9 cellular contexts compared by ENCODE assay signal in the genomic region with DNA sequence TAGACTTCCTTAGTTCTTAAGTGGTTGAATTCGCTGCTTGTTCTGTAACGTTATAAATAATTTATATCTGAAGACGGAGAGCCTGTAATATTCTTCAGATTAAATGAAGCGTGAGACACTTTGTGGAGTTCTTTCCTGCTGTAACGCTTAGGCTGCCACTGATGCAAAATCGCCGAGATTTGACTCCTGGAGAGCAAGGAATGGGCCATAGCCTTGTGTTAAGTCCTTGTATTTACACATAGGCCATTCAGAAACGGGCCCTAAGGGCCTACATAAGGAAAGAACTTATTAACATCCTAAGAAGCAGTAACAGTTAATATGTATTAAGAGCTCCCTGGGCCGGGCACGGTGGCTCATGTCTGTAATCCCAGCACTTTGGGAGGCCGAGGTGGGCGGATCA. TPM values are rescaled to one million over a fixed set of nuclear protein-coding genes. Genes with fewer than 3 reads are reported as not detected.
DNase-seq lines count a peak whose midpoint lies in the region; FAIRE-seq and TF ChIP-seq lines count a peak whose summit lies in the region.
"Had no signal": no experiment of that assay in that cellular context is flagged by ENCODE, and none has a peak within 500 bp of the region (broad histone marks: within the 10 kb centered on the region; RNA-seq: fewer than 3 reads in every experiment).

No MANE protein-coding gene starts in this region.

- H3K4me1 Mint-ChIP-seq in neural crest cell = peaks cover 33% of the 10 kb centered on the region

- H3K4me1 ChIP-seq in BLaER1 treated with 17β-estradiol and CSF1 and Interleukin-3, amounts not matched to agents 10 nM and 100 nM = peaks cover 31 to 42% (median 38%) of the 10 kb centered on the region in 10 experiments
- H3K4me1 ChIP-seq in ectodermal cell (ENCODE audit: control insufficient read depth, insufficient read depth, low read length) = peaks cover 5% of the 10 kb centered on the region

- H3K9me3 ChIP-seq in BLaER1 treated with 17β-estradiol and CSF1 and Interleukin-3, amounts not matched to agents 10 nM and 100 nM (replicated peaks in 1 of 11) = no peaks in the 10 kb centered on the region
- H3K9me3 ChIP-seq in ectodermal cell (ENCODE audit: control insufficient read depth, low read length) = no peaks in the 10 kb centered on the region

- H3K4me3 ChIP-seq in BLaER1 treated with 17β-estradiol and CSF1 and Interleukin-3, amounts not matched to agents 10 nM and 100 nM = peak overlapping the region; percentile 88 to 98 (median 94)
- H3K4me3 ChIP-seq in LNCaP clone FGC (ENCODE audit: low read depth, low read length) (peak overlapping the region; percentile 95), ectodermal cell (ENCODE audit: insufficient read depth, low read depth, low read length) (peak overlapping the region; percentile 94)

- H3K36me3 Mint-ChIP-seq in neural crest cell (ENCODE audit: low read depth) = no peaks in the 10 kb centered on the region

- H3K27me3 ChIP-seq in BLaER1 treated with 17β-estradiol and CSF1 and Interleukin-3, amounts not matched to agents 10 nM and 100 nM = no peaks in the 10 kb centered on the region
- no peaks in the 10 kb centered on the region for H3K27me3 ChIP-seq in ectodermal cell (ENCODE audit: control insufficient read depth, insufficient read depth, low read length, poor library complexity, severe bottlenecking)

- no peak for TF ChIP-seq CTCF in LNCaP clone FGC (IDR thresholded peaks at IDR 0.05; ENCODE audit: control insufficient read depth, extremely low read depth, insufficient read depth)
- no peak for TF ChIP-seq CTCF in neural crest cell (conservative IDR thresholded peaks at IDR 0.05)

- peak overlapping the region; percentile 78 to 94 (median 90); a peak in 21 of 22 replicates for H3K27ac ChIP-seq in BLaER1 treated with 17β-estradiol and CSF1 and Interleukin-3, amounts not matched to agents 10 nM and 100 nM
- H3K27ac ChIP-seq in ectodermal cell (ENCODE audit: insufficient read depth, low read depth, low read length, poor library complexity, severe bottlenecking) = no peak overlapping the region

- peaks cover 3 to 73% (median 60%) of the 10 kb centered on the region in 11 experiments; a peak in 18 of 22 replicates for H4K20me1 ChIP-seq in BLaER1 treated with 17β-estradiol and CSF1 and Interleukin-3, amounts not matched to agents 10 nM and 100 nM

- peak overlapping the region; percentile 85 to 97 (median 94) for H3K9ac ChIP-seq in BLaER1 treated with 17β-estradiol and CSF1 and Interleukin-3, amounts not matched to agents 10 nM and 100 nM

- H3K27ac Mint-ChIP-seq in neural crest cell (ENCODE audit: unreplicated experiment) = peak overlapping the region; percentile 92

- 57% methylated on average over 11 to 12 of the region's 12 CpGs for WGBS in ectodermal cell, 2 experiments

- peaks cover 9 to 43% (median 29%) of the 10 kb centered on the region in 11 experiments for H3K36me3 ChIP-seq in BLaER1 treated with 17β-estradiol and CSF1 and Interleukin-3, amounts not matched to agents 10 nM and 100 nM
- H3K36me3 ChIP-seq in ectodermal cell (ENCODE audit: control insufficient read depth, insufficient read depth, low read length) = peaks cover 2% of the 10 kb centered on the region

- no peaks in the 10 kb centered on the region for H3K9me3 Mint-ChIP-seq in neural crest cell

- DNase-seq in LNCaP clone FGC (ENCODE audit: low read depth) = no peak
- DNase-seq in neural crest cell (ENCODE audit: low read depth, low spot score) = no peak
- no peak for DNase-seq in frontal cortex (ENCODE audit: low spot score in 2 of 2)
- no peak for DNase-seq in NCI-H2029 treated with DMSO at 0.1 percent for 48 hours (lab: John Stamatoyannopoulos, UW)
- no peak for DNase-seq in NCI-H1092 (lab: John Stamatoyannopoulos, UW)
- DNase-seq in GM03348 (ENCODE audit: low spot score) = no peak

- no peaks in the 10 kb centered on the region for H3K27me3 Mint-ChIP-seq in neural crest cell (ENCODE audit: low read depth)

- peak overlapping the region; percentile 95 for H3K4me3 Mint-ChIP-seq in neural crest cell

- FAIRE-seq in frontal cortex (lab: Jason Lieb, UNC) = no peak
- FAIRE-seq: islet of Langerhans had no signal

- H3K4me2 ChIP-seq in BLaER1 treated with 17β-estradiol and CSF1 and Interleukin-3, amounts not matched to agents 10 nM and 100 nM = peak overlapping the region; percentile 84 to 99 (median 94)

RNA-seq across cellular contexts. Expression of a gene that starts 0.9 kb away (rescaled TPM):
- polyA plus RNA-seq in ectodermal cell (2013, experiment 1 of 4) = 62.1 TPM
- 63.9 TPM for polyA plus RNA-seq in ectodermal cell (2013, experiment 2 of 4)
- 75.3 TPM for polyA plus RNA-seq in ectodermal cell (2013, experiment 3 of 4)
- 87.3 TPM for polyA plus RNA-seq in ectodermal cell (2013, experiment 4 of 4)
- total RNA-seq in neural crest cell (53.4 and 54.5 TPM in 2 replicates), frontal cortex (7.3 TPM)

RNA-seq across cellular contexts. Expression of a gene that starts 1.2 kb away (rescaled TPM):
- polyA plus RNA-seq in ectodermal cell (2013, experiment 1 of 4) = 74.6 TPM
- 66.5 TPM for polyA plus RNA-seq in ectodermal cell (2013, experiment 2 of 4)
- polyA plus RNA-seq in ectodermal cell (2013, experiment 3 of 4) = 57.9 TPM
- 62.3 TPM for polyA plus RNA-seq in ectodermal cell (2013, experiment 4 of 4)
- total RNA-seq in neural crest cell (58.2 and 65.8 TPM in 2 replicates), frontal cortex (26.9 TPM)

RNA-seq across cellular contexts. Expression of a gene that starts 26.4 kb away (rescaled TPM):
- 0.48 TPM for polyA plus RNA-seq in ectodermal cell (2013, experiment 1 of 4)
- 0.50 TPM for polyA plus RNA-seq in ectodermal cell (2013, experiment 2 of 4)
- polyA plus RNA-seq in ectodermal cell (2013, experiment 3 of 4) = 1.1 TPM
- 1.3 TPM for polyA plus RNA-seq in ectodermal cell (2013, experiment 4 of 4)
- total RNA-seq in neural crest cell (0.61 and 1.6 TPM in 2 replicates), frontal cortex (5.3 TPM)

RNA-seq across cellular contexts. Expression of a gene that starts 33.0 kb away (rescaled TPM):
- polyA plus RNA-seq in ectodermal cell (2013, experiment 1 of 4) = 22.4 TPM
- 26.2 TPM for polyA plus RNA-seq in ectodermal cell (2013, experiment 2 of 4)
- polyA plus RNA-seq in ectodermal cell (2013, experiment 3 of 4) = 20.3 TPM
- polyA plus RNA-seq in ectodermal cell (2013, experiment 4 of 4) = 18.4 TPM
- total RNA-seq in neural crest cell (17.4 and 18.6 TPM in 2 replicates), frontal cortex (5.7 TPM)

RNA-seq across cellular contexts. Expression of a gene that starts 33.5 kb away (rescaled TPM):
- 29.8 TPM for polyA plus RNA-seq in ectodermal cell (2013, experiment 1 of 4)
- 35.1 TPM for polyA plus RNA-seq in ectodermal cell (2013, experiment 2 of 4)
- 25.1 TPM for polyA plus RNA-seq in ectodermal cell (2013, experiment 3 of 4)
- 26.3 TPM for polyA plus RNA-seq in ectodermal cell (2013, experiment 4 of 4)
- total RNA-seq in neural crest cell (21.8 and 22.7 TPM in 2 replicates), frontal cortex (8.6 TPM)
